2 cellular contexts compared by ENCODE assay signal in the genomic region with DNA sequence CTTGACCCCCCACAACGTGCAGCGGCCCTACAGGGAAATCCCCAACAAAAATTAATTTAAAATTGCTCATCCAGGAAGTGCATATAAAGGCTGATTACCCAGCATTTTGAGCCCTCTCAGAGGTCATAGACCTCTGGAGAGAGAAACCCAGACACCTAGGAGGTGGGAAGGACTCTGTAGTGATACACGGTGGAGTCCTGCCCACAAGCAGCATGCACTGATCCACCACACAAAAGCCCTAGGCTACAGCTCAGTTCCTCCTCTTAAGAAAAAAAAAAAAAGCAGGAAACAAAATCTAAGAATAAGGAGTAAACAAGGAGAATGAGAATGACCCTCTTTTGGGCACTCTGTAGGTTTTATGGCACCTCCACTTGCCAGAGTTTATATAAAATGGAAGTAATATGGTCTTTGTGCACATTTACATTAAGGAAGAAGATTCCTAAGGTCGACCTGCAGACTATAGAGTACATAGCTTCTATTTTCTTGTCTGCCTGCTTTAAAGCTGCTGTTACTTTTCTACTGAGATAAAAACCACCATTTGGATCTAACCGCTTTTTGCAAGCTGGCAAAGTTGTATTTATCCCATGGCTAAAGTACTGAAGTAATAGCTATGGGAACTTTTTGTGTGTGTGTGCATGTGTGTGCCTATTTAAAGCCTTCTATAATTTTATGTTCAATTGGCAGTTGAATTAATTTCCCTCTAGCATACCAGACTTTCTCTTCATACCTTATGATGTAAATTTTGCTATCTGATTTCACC.
TF ChIP-seq lines count a peak whose summit lies in the region.

No MANE protein-coding gene starts in this region.

TF ChIP-seq in HepG2, 621 proteins besides CTCF, POLR2A, EP300 and RAD21:
- peak; percentile 47 to 68; a peak in 3 of 4 replicates for TF ChIP-seq MAFK (conservative IDR thresholded peaks at IDR 0.05 in 1 of 2, IDR thresholded peaks at IDR 0.05 in 1 of 2; ENCODE audit: low read length in 2 of 2)
- peak; percentile 62 for TF ChIP-seq MAFF (IDR thresholded peaks at IDR 0.05; ENCODE audit: low read depth, low read length)
- TF ChIP-seq HES4 (CRISPR knock-in tag; IDR thresholded peaks at IDR 0.05; ENCODE audit: borderline replicate concordance) = no peak
TF ChIP-seq in HepG2: peak in this region for 2.

TF ChIP-seq in K562, 482 proteins besides CTCF, POLR2A, EP300 and RAD21:
- TF ChIP-seq ZNF316 (IDR thresholded peaks at IDR 0.05) = 0 out of 2 replicates have a peak, but pooled peaks have one; percentile 20
- TF ChIP-seq ETS2 (tag; IDR thresholded peaks at IDR 0.05; ENCODE audit: borderline replicate concordance, poor library complexity, severe bottlenecking) = no peak
- TF ChIP-seq, protein P1, sequence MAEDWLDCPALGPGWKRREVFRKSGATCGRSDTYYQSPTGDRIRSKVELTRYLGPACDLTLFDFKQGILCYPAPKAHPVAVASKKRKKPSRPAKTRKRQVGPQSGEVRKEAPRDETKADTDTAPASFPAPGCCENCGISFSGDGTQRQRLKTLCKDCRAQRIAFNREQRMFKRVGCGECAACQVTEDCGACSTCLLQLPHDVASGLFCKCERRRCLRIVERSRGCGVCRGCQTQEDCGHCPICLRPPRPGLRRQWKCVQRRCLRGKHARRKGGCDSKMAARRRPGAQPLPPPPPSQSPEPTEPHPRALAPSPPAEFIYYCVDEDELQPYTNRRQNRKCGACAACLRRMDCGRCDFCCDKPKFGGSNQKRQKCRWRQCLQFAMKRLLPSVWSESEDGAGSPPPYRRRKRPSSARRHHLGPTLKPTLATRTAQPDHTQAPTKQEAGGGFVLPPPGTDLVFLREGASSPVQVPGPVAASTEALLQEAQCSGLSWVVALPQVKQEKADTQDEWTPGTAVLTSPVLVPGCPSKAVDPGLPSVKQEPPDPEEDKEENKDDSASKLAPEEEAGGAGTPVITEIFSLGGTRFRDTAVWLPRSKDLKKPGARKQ (CRISPR knock-in tag; IDR thresholded peaks at IDR 0.05) = no peak
- TF ChIP-seq, protein P2, sequence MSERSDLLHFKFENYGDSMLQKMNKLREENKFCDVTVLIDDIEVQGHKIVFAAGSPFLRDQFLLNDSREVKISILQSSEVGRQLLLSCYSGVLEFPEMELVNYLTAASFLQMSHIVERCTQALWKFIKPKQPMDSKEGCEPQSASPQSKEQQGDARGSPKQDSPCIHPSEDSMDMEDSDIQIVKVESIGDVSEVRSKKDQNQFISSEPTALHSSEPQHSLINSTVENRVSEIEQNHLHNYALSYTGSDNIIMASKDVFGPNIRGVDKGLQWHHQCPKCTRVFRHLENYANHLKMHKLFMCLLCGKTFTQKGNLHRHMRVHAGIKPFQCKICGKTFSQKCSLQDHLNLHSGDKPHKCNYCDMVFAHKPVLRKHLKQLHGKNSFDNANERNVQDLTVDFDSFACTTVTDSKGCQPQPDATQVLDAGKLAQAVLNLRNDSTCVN (CRISPR knock-in tag; IDR thresholded peaks at IDR 0.05) = no peak
- TF ChIP-seq, protein P3, sequence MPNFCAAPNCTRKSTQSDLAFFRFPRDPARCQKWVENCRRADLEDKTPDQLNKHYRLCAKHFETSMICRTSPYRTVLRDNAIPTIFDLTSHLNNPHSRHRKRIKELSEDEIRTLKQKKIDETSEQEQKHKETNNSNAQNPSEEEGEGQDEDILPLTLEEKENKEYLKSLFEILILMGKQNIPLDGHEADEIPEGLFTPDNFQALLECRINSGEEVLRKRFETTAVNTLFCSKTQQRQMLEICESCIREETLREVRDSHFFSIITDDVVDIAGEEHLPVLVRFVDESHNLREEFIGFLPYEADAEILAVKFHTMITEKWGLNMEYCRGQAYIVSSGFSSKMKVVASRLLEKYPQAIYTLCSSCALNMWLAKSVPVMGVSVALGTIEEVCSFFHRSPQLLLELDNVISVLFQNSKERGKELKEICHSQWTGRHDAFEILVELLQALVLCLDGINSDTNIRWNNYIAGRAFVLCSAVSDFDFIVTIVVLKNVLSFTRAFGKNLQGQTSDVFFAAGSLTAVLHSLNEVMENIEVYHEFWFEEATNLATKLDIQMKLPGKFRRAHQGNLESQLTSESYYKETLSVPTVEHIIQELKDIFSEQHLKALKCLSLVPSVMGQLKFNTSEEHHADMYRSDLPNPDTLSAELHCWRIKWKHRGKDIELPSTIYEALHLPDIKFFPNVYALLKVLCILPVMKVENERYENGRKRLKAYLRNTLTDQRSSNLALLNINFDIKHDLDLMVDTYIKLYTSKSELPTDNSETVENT (CRISPR knock-in tag; IDR thresholded peaks at IDR 0.05) = no peak
- TF ChIP-seq, protein P4, sequence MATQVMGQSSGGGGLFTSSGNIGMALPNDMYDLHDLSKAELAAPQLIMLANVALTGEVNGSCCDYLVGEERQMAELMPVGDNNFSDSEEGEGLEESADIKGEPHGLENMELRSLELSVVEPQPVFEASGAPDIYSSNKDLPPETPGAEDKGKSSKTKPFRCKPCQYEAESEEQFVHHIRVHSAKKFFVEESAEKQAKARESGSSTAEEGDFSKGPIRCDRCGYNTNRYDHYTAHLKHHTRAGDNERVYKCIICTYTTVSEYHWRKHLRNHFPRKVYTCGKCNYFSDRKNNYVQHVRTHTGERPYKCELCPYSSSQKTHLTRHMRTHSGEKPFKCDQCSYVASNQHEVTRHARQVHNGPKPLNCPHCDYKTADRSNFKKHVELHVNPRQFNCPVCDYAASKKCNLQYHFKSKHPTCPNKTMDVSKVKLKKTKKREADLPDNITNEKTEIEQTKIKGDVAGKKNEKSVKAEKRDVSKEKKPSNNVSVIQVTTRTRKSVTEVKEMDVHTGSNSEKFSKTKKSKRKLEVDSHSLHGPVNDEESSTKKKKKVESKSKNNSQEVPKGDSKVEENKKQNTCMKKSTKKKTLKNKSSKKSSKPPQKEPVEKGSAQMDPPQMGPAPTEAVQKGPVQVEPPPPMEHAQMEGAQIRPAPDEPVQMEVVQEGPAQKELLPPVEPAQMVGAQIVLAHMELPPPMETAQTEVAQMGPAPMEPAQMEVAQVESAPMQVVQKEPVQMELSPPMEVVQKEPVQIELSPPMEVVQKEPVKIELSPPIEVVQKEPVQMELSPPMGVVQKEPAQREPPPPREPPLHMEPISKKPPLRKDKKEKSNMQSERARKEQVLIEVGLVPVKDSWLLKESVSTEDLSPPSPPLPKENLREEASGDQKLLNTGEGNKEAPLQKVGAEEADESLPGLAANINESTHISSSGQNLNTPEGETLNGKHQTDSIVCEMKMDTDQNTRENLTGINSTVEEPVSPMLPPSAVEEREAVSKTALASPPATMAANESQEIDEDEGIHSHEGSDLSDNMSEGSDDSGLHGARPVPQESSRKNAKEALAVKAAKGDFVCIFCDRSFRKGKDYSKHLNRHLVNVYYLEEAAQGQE (CRISPR knock-in tag; IDR thresholded peaks at IDR 0.05; ENCODE audit: low read depth) = no peak
- TF ChIP-seq SIN3B (IDR thresholded peaks at IDR 0.05; ENCODE audit: low read depth) = no peak
- TF ChIP-seq ESRRA (IDR thresholded peaks at IDR 0.05; ENCODE audit: borderline replicate concordance, low read depth) = no peak
- TF ChIP-seq ZNF232 (CRISPR knock-in tag; IDR thresholded peaks at IDR 0.05) = no peak
- TF ChIP-seq SRF (CRISPR knock-in tag; IDR thresholded peaks at IDR 0.05) = peak in 1 of 2 experiments; percentile 50; a peak in 1 of 4 replicates
- no peak for TF ChIP-seq PPARD (CRISPR knock-in tag; IDR thresholded peaks at IDR 0.05)
- TF ChIP-seq, protein P5, sequence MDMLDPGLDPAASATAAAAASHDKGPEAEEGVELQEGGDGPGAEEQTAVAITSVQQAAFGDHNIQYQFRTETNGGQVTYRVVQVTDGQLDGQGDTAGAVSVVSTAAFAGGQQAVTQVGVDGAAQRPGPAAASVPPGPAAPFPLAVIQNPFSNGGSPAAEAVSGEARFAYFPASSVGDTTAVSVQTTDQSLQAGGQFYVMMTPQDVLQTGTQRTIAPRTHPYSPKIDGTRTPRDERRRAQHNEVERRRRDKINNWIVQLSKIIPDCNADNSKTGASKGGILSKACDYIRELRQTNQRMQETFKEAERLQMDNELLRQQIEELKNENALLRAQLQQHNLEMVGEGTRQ (CRISPR knock-in tag; IDR thresholded peaks at IDR 0.05) = no peak
- no peak for TF ChIP-seq ZNF324 (CRISPR knock-in tag; IDR thresholded peaks at IDR 0.05)
